12 cellular contexts compared by ENCODE assay signal in the genomic region with DNA sequence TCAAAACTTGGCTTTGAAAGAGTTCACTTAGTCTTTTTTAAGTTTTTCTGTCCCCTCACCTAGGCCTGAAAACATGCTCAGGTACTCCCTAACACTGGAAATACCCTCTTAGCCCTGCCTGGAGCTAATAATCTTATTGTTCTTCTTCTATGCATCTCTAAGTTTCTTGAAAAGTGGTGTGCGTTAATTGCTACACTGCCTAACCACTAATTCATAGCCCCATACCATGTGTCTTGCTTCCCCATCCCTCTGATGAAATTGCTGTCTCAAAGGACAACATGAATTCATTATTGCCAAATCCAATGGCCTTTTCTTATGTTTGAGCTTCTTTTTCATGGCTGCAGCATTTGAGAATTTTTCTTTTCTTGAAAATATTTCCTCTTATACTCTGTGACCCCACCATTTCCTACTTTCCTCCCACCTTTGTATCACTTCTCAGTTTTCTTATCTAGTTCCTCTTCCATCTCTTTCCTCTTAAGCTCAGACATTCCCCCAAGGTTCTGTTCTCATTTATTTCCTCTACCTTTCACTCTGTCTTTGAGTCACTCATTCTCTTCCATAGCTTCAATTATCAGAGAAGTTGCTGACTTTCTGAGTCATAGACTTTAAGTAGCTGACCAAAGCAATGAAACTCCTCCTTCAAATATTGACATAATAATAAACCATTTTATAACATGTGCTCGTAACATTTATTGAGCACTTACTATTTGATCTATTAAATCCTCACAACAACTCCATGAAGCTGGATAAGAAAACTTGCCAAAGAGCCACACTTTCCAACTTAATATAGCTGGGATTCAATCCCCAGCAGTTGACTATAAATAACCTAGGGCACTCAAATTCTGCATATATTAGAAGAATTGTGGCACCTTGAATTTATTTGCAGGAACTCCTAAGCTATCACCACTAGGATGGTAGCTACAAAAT. TPM values are rescaled to one million over a fixed set of nuclear protein-coding genes. Genes with fewer than 3 reads are reported as not detected.
DNase-seq lines count a peak whose midpoint lies in the region; ATAC-seq and TF ChIP-seq lines count a peak whose summit lies in the region.
"Had no signal": no experiment of that assay in that cellular context is flagged by ENCODE, and none has a peak within 500 bp of the region (broad histone marks: within the 10 kb centered on the region; RNA-seq: fewer than 3 reads in every experiment).

No MANE protein-coding gene starts in this region.

- no peaks in the 10 kb centered on the region for H3K9me3 ChIP-seq in HAP-1
- H3K9me3 ChIP-seq: adrenal gland had no signal

- DNase-seq in M059J (ENCODE audit: low read depth), result peak; percentile 68
- peak; percentile 22 for DNase-seq in fibroblast of mammary gland (ENCODE audit: low read depth)
- no peak for DNase-seq in activated CD4-positive, alpha-beta T cell treated with anti-CD3 and anti-CD28 coated beads for 1 hour
- no peak for DNase-seq in HAP-1 (ENCODE audit: low spot score in 2 of 2)
- DNase-seq in SK-N-DZ (ENCODE audit: low spot score), result no peak
- DNase-seq: adrenal gland had no signal

- no peaks in the 10 kb centered on the region for H3K36me3 ChIP-seq in HAP-1 (replicated peaks)
- H3K36me3 ChIP-seq: adrenal gland had no signal

- H3K4me1 ChIP-seq in HAP-1, result no peaks in the 10 kb centered on the region
- H3K4me1 ChIP-seq: adrenal gland had no signal

- no peaks in the 10 kb centered on the region for H3K27me3 ChIP-seq in HAP-1 (ENCODE audit: low read depth)
- H3K27me3 ChIP-seq: adrenal gland had no signal

- no peak for TF ChIP-seq CTCF in fibroblast of mammary gland (conservative IDR thresholded peaks at IDR 0.05; ENCODE audit: control insufficient read depth, insufficient read depth, low read depth, low read length)

- no peak overlapping the region for H3K4me3 ChIP-seq in fibroblast of mammary gland (ENCODE audit: control insufficient read depth, low read depth, low read length)
- no peak overlapping the region for H3K4me3 ChIP-seq in HAP-1
- H3K4me3 ChIP-seq: adrenal gland, SK-N-MC had no signal

- in situ Hi-C loops in HAP-1 (cut with MboI; ENCODE audit: low sequenced_read_pairs), result no loop called here

- ATAC-seq in GM18508 (IDR thresholded peaks at IDR 0.05; ENCODE audit: insufficient read depth, unreplicated experiment), result peak; percentile 79
- peak; percentile 65 for ATAC-seq in HG02678 (IDR thresholded peaks at IDR 0.05; ENCODE audit: unreplicated experiment)
- ATAC-seq in GM21737 (IDR thresholded peaks at IDR 0.05; ENCODE audit: unreplicated experiment), result no peak

RNA-seq across cellular contexts. Expression of a gene that starts 35.5 kb away (rescaled TPM):
- 0.84 TPM in 1 of 2 replicates, not detected in the other for total RNA-seq in M059J (2014; rRNA removed; shearing (Covaris generic))
- not detected in 2 replicates for polyA plus RNA-seq in SK-N-DZ (2014; cell fraction: cytosol; rRNA removed)
- polyA plus RNA-seq in SK-N-DZ (2014; cell fraction: nucleus; rRNA removed), result not detected in 2 replicates
- total RNA-seq: adrenal gland, Daoy had no signal
- polyA plus RNA-seq: adrenal gland, neural cell had no signal

Comparison
In these comparisons a context has a peak if more than half of its experiments do, and no peak if none do; other contexts are left out.
1. DNase-seq: peak in M059J (single experiment) and fibroblast of mammary gland (single experiment); none in activated CD4-positive, alpha-beta T cell treated with anti-CD3 and anti-CD28 coated beads for 1 hour (single experiment), HAP-1 (0 of 2) and SK-N-DZ (single experiment).